Comparison of ENCODE assay signal across 8 cellular contexts in genomic region chr3:197711973-197712707, GRCh38. TPM values are rescaled to one million over a fixed set of nuclear protein-coding genes. Genes with fewer than 3 reads are reported as not detected.
A peak's percentile ranks its signal among the peaks of the same experiment; 100 is the strongest.
DNase-seq lines count a peak whose midpoint lies in the region; ATAC-seq and TF ChIP-seq lines count a peak whose summit lies in the region.

No MANE protein-coding gene starts in this region.

- H3K27ac ChIP-seq in osteoblast (ENCODE audit: low read depth, low read length) (peak overlapping the region; percentile 96), temporal lobe (ENCODE audit: low read depth, low read length) (peak overlapping the region; percentile 86)

- peak overlapping the region; percentile 79 to 83 for H3K27ac Mint-ChIP-seq in activated naive CD4-positive, alpha-beta T cell treated with anti-CD3 and anti-CD28 coated beads, Interleukin-2, amount 50 U/mL, for 72 hours

- peak; percentile 96 for DNase-seq in Ammon's horn (ENCODE audit: low spot score)
- DNase-seq in SK-MEL-5 (ENCODE audit: low read depth, low spot score) = peak; percentile 99
- DNase-seq in activated naive CD4-positive, alpha-beta T cell treated with anti-CD3 and anti-CD28 coated beads, Interleukin-2, amount 50 U/mL, for 72 hours (ENCODE audit: low spot score in 2 of 2) = peak; percentile 75 to 85
- DNase-seq in glomerular visceral epithelial cell (ENCODE audit: extremely low spot score) = peak; percentile 92
- peak; percentile 88 for DNase-seq in osteoblast (ENCODE audit: insufficient read length, low spot score, missing footprints)

- H4K20me1 ChIP-seq in osteoblast (ENCODE audit: insufficient read depth, low read length) = no peaks in the 10 kb centered on the region

- no peaks in the 10 kb centered on the region for H3K27me3 ChIP-seq in osteoblast (ENCODE audit: insufficient read depth, low read length)

- peak overlapping the region; percentile 86 for H2AFZ ChIP-seq in osteoblast (ENCODE audit: low read length)

- in situ Hi-C loops in SK-MEL-5 (cut with HindIII; ENCODE audit: low pct_unique_long_range_greater_than_20kb, low sequenced_read_pairs) = no loop called here

- H3K4me1 ChIP-seq in osteoblast (ENCODE audit: insufficient read depth, low read length) = peaks cover 28% of the 10 kb centered on the region

- no peaks in the 10 kb centered on the region for H3K9me3 ChIP-seq in osteoblast (ENCODE audit: low read depth, low read length)

- H3K9me3 Mint-ChIP-seq in activated naive CD4-positive, alpha-beta T cell treated with anti-CD3 and anti-CD28 coated beads, Interleukin-2, amount 50 U/mL, for 72 hours = no peaks in the 10 kb centered on the region

- H3K36me3 Mint-ChIP-seq in activated naive CD4-positive, alpha-beta T cell treated with anti-CD3 and anti-CD28 coated beads, Interleukin-2, amount 50 U/mL, for 72 hours = peaks cover 6 to 27% of the 10 kb centered on the region in 2 donors

- TF ChIP-seq CTCF in osteoblast (IDR thresholded peaks at IDR 0.05; ENCODE audit: extremely low read depth, low read depth, low read length) = no peak

- H3K4me2 ChIP-seq in osteoblast (ENCODE audit: insufficient read depth, low read length) = peak overlapping the region; percentile 88

- ATAC-seq in GM19438 (IDR thresholded peaks at IDR 0.05; ENCODE audit: low read depth, unreplicated experiment) (peak; percentile 87), HG03558 (IDR thresholded peaks at IDR 0.05; ENCODE audit: extremely low read depth, unreplicated experiment) (peak; percentile 75)
- ATAC-seq in activated naive CD4-positive, alpha-beta T cell treated with anti-CD3 and anti-CD28 coated beads, Interleukin-2, amount 50 U/mL, for 72 hours = peak; percentile 98 to 99

- H3K79me2 ChIP-seq in osteoblast (ENCODE audit: insufficient read depth, low read length) = peaks cover 36% of the 10 kb centered on the region

- peak overlapping the region; percentile 68 for H3K4me3 ChIP-seq in osteoblast (ENCODE audit: insufficient read depth, low read length)

- H3K36me3 ChIP-seq in osteoblast (ENCODE audit: insufficient read depth, low read length) = peaks cover 6% of the 10 kb centered on the region

RNA-seq across cellular contexts. Expression of gene RUBCN, which starts 24.6 kb away (rescaled TPM):
- 24.6 and 27.1 TPM in 2 replicates for total RNA-seq in SK-MEL-5 (2014; rRNA removed; shearing (Covaris generic))
- 29.2 and 29.6 TPM in 2 replicates for polyA plus RNA-seq in SK-MEL-5 (2015; cell fraction: cytosol; rRNA removed)
- 38.9 and 60.3 TPM in 2 replicates for polyA plus RNA-seq in SK-MEL-5 (2015; cell fraction: nucleus; rRNA removed)
- 10 to 100 TPM; 26.0 to 49.3 TPM for total RNA-seq in activated naive CD4-positive, alpha-beta T cell treated with anti-CD3 and anti-CD28 coated beads, Interleukin-2, amount 50 U/mL, for 72 hours
- total RNA-seq in osteoblast (19.7 and 23.2 TPM in 2 replicates), temporal lobe (28.0 TPM)

RNA-seq across cellular contexts. Expression of gene FYTTD1, which starts 37.5 kb away (rescaled TPM):
- total RNA-seq in SK-MEL-5 (2014; rRNA removed; shearing (Covaris generic)) = 76.8 and 101 TPM in 2 replicates
- 27.6 and 41.9 TPM in 2 replicates for polyA plus RNA-seq in SK-MEL-5 (2015; cell fraction: cytosol; rRNA removed)
- 16.7 and 24.7 TPM in 2 replicates for polyA plus RNA-seq in SK-MEL-5 (2015; cell fraction: nucleus; rRNA removed)
- total RNA-seq in activated naive CD4-positive, alpha-beta T cell treated with anti-CD3 and anti-CD28 coated beads, Interleukin-2, amount 50 U/mL, for 72 hours = 10 to 100 TPM; 23.1 to 29.4 TPM
- total RNA-seq in osteoblast = 41.3 and 42.0 TPM in 2 replicates
- total RNA-seq in temporal lobe = 51.4 TPM

Comparison
In these comparisons a context has a peak if more than half of its experiments do, and no peak if none do; other contexts are left out.
1. Peak in every context shown above with its lines: DNase-seq, ATAC-seq, H3K4me3 ChIP-seq and H3K27ac ChIP-seq.